8 cellular contexts compared by ENCODE assay signal in genomic region chr16:68902376-68903345, GRCh38. TPM values are rescaled to one million over a fixed set of nuclear protein-coding genes. Genes with fewer than 3 reads are reported as not detected.
DNase-seq lines count a peak whose midpoint lies in the region; ATAC-seq, FAIRE-seq and TF ChIP-seq lines count a peak whose summit lies in the region.

No MANE protein-coding gene starts in this region.

- DNase-seq in SKM-1 (lab: John Stamatoyannopoulos, UW; ENCODE audit: unreplicated experiment) (peak; percentile 16), SKM-1 treated with dmso at 0.1 percent for 144 hours (lab: John Stamatoyannopoulos, UW; ENCODE audit: unreplicated experiment) (no peak), NCI-H1417 treated with DMSO at 0.1 percent for 48 hours (lab: John Stamatoyannopoulos, UW) (peak; percentile 58), SK-N-DZ (ENCODE audit: low spot score) (peak; percentile 48), fibroblast of the aortic adventitia (ENCODE audit: low read depth) (peak; percentile 74), pancreas (peak in 3 of 6 donors; percentile 34 to 62 (median 41))

- no peak for FAIRE-seq in pancreas (lab: Jason Lieb, UNC)

- H3K27ac ChIP-seq in pancreas: no peak overlapping the region

- H3K36me3 ChIP-seq in pancreas: no peaks in the 10 kb centered on the region

- TF ChIP-seq CTCF in fibroblast of the aortic adventitia (IDR thresholded peaks at IDR 0.05; ENCODE audit: insufficient read depth, low read length) (peak; percentile 79), pancreas (IDR thresholded peaks at IDR 0.05) (peak in 3 of 4 donors; percentile 43 to 69 (median 68))

- H3K4me3 ChIP-seq in fibroblast of the aortic adventitia (ENCODE audit: low read depth, low read length): no peak overlapping the region
- no peak overlapping the region for H3K4me3 ChIP-seq in pancreas

- H3K9me3 ChIP-seq in pancreas: no peaks in the 10 kb centered on the region

- H3K4me1 ChIP-seq in pancreas: no peaks in the 10 kb centered on the region

- WGBS in pancreas, 2 donors: 21 to 29% methylated on average over 6 of the region's 6 CpGs

- intact Hi-C loops in pancreas (cut with DNase I): no loop called here

- ATAC-seq in pancreas (peak; percentile 80 to 97 (median 92)), GM21825 (IDR thresholded peaks at IDR 0.05; ENCODE audit: unreplicated experiment) (no peak), GM19455 (IDR thresholded peaks at IDR 0.05; ENCODE audit: unreplicated experiment) (no peak)

- no peaks in the 10 kb centered on the region for H3K27me3 ChIP-seq in pancreas

RNA-seq across cellular contexts. Expression of gene TANGO6, which starts 59.3 kb away (rescaled TPM):
- polyA plus RNA-seq in SK-N-DZ (2014; cell fraction: cytosol; rRNA removed): 3.6 and 10.6 TPM in 2 replicates
- polyA plus RNA-seq in SK-N-DZ (2014; cell fraction: nucleus; rRNA removed): 2.7 and 6.2 TPM in 2 replicates
- total RNA-seq in fibroblast of the aortic adventitia (ENCODE audit: low replicate concordance) (15.5 and 22.4 TPM in 2 replicates), pancreas (1 to 10 TPM; 6.1 to 9.3 (median 6.6) TPM)
- polyA plus RNA-seq in pancreas: 1 to 10 TPM; 2.6 to 4.2 TPM

Comparison
In these comparisons a context has a peak if more than half of its experiments do, and no peak if none do; other contexts are left out.
1. ATAC-seq: peak in pancreas (4 of 4); none in GM21825 (single experiment) and GM19455 (single experiment).